ENCODE assay signal across 4 cellular contexts in genomic region chr11:18131115-18131514, GRCh38. TPM values are rescaled to one million over a fixed set of nuclear protein-coding genes. Genes with fewer than 3 reads are reported as not detected.
"Had no signal": no experiment of that assay in that cellular context is flagged by ENCODE, and none has a peak within 500 bp of the region (broad histone marks: within the 10 kb centered on the region; RNA-seq: fewer than 3 reads in every experiment).

No MANE protein-coding gene starts in this region.

RNA-seq across cellular contexts. Expression of gene MRGPRX3, which starts 1.3 kb away (rescaled TPM):
- total RNA-seq: HT-29, IMR-90, K562 had no signal
- polyA plus RNA-seq: IgD-negative memory B cell, IMR-90, K562 had no signal

RNA-seq across cellular contexts. Expression of gene MRGPRX4, which starts 41.5 kb away (rescaled TPM):
- total RNA-seq: HT-29, IMR-90, K562 had no signal
- polyA plus RNA-seq: IgD-negative memory B cell, K562 had no signal
